21 cellular contexts compared by ENCODE assay signal in the genomic region with DNA sequence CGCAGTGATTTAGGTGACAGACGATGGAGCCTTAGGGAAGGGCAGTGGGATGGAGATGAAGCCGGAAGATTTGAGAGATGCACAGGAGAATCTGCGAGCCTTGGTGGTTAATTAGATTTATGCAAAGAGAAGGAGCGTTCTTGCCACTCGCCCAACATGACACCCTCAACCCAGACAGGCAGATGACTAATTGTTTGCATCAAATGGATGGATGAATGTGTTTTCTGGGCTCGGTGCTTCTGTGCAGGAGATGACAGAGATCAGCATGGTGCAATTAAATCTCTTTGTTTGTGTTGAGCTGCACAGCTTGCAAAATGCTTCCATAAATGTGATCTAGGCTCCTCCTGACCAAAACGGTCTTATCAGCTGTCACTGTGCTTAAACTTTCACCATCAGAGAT.
DNase-seq lines count a peak whose midpoint lies in the region; ATAC-seq, FAIRE-seq and TF ChIP-seq lines count a peak whose summit lies in the region.
"Had no signal": no experiment of that assay in that cellular context is flagged by ENCODE, and none has a peak within 500 bp of the region (broad histone marks: within the 10 kb centered on the region; RNA-seq: fewer than 3 reads in every experiment).

No MANE protein-coding gene starts in this region.

- no peak overlapping the region for H3K27ac ChIP-seq in mesenchymal stem cell (ENCODE audit: low read length, poor library complexity, severe bottlenecking)
- H3K27ac ChIP-seq: Peyer's patch, SJSA1 had no signal

- no peak overlapping the region for H3K4me3 Mint-ChIP-seq in activated naive CD4-positive, alpha-beta T cell treated with anti-CD3 and anti-CD28 coated beads, Interleukin-2, amount 50 U/mL, for 24 hours
- H3K4me3 Mint-ChIP-seq in activated naive CD4-positive, alpha-beta T cell treated with anti-CD3 and anti-CD28 coated beads, Interleukin-2, amount 10 ng/mL, durations not matched to agents 7 days and 5 days = no peak overlapping the region
- H3K4me3 Mint-ChIP-seq: CD14-positive monocyte had no signal

- H3K36me3 Mint-ChIP-seq in activated naive CD4-positive, alpha-beta T cell treated with anti-CD3 and anti-CD28 coated beads, Interleukin-2, amount 50 U/mL, for 24 hours = no peaks in the 10 kb centered on the region
- no peaks in the 10 kb centered on the region for H3K36me3 Mint-ChIP-seq in activated naive CD4-positive, alpha-beta T cell treated with anti-CD3 and anti-CD28 coated beads, Interleukin-2, amount 10 ng/mL, durations not matched to agents 7 days and 5 days
- H3K36me3 Mint-ChIP-seq: CD14-positive monocyte had no signal

- no peak overlapping the region for H2BK15ac ChIP-seq in mesenchymal stem cell (ENCODE audit: low read depth, poor library complexity, severe bottlenecking)

- no peak overlapping the region for H2BK120ac ChIP-seq in mesenchymal stem cell (ENCODE audit: low read depth, low read length)

- H3K27me3 ChIP-seq in bronchial epithelial cell (ENCODE audit: control insufficient read depth, insufficient read depth, low read length) (no peaks in the 10 kb centered on the region), mesenchymal stem cell (ENCODE audit: control insufficient read depth in 1 of 2, insufficient read depth in 1 of 2, low read length in 2 of 2) (peaks cover 0 to 12% of the 10 kb centered on the region in 2 experiments)
- H3K27me3 ChIP-seq: Peyer's patch, SJSA1 had no signal

- no peak overlapping the region for H3K4me2 ChIP-seq in mesenchymal stem cell (ENCODE audit: low read length, poor library complexity, severe bottlenecking)

- no peak for DNase-seq in activated naive CD4-positive, alpha-beta T cell treated with anti-CD3 and anti-CD28 coated beads, Interleukin-2, amount 10 ng/mL, durations not matched to agents 7 days and 5 days
- DNase-seq in NCI-H146 treated with DMSO at 0.1 percent for 48 hours (lab: John Stamatoyannopoulos, UW; ENCODE audit: unreplicated experiment) (peak; percentile 73), bronchial epithelial cell (ENCODE audit: low read depth) (peak; percentile 22), mesenchymal stem cell (no peak), cerebellum (ENCODE audit: low spot score) (no peak)
- DNase-seq: AML-193, DMS 273 treated with DMSO at 0.1 percent for 48 hours, GDM1, MM.1S, NCI-H1092, NCI-H187 treated with DMSO at 0.1 percent for 48 hours, NCI-H2171, NCI-H510A, Peyer's patch, SW 1271, T-helper 2 cell had no signal

- no peak overlapping the region for H4K91ac ChIP-seq in mesenchymal stem cell (ENCODE audit: low read length)

- H3K27ac Mint-ChIP-seq in activated naive CD4-positive, alpha-beta T cell treated with anti-CD3 and anti-CD28 coated beads, Interleukin-2, amount 50 U/mL, for 24 hours = peak overlapping the region; percentile 42
- no peak overlapping the region for H3K27ac Mint-ChIP-seq in activated naive CD4-positive, alpha-beta T cell treated with anti-CD3 and anti-CD28 coated beads, Interleukin-2, amount 10 ng/mL, durations not matched to agents 7 days and 5 days

- no peak overlapping the region for H2BK5ac ChIP-seq in mesenchymal stem cell (ENCODE audit: low read depth, low read length, poor library complexity, severe bottlenecking)

- ATAC-seq in GM18519 (IDR thresholded peaks at IDR 0.05; ENCODE audit: low FRiP score, unreplicated experiment) = no peak

- H2BK12ac ChIP-seq in mesenchymal stem cell (ENCODE audit: low read length in 2 of 2) = no peak overlapping the region

- no peak for TF ChIP-seq CTCF in bronchial epithelial cell (IDR thresholded peaks at IDR 0.05; ENCODE audit: insufficient read depth, low read length, severe bottlenecking)

- H3K4me1 Mint-ChIP-seq in activated naive CD4-positive, alpha-beta T cell treated with anti-CD3 and anti-CD28 coated beads, Interleukin-2, amount 50 U/mL, for 24 hours = no peaks in the 10 kb centered on the region
- H3K4me1 Mint-ChIP-seq in activated naive CD4-positive, alpha-beta T cell treated with anti-CD3 and anti-CD28 coated beads, Interleukin-2, amount 10 ng/mL, durations not matched to agents 7 days and 5 days = no peaks in the 10 kb centered on the region
- H3K4me1 Mint-ChIP-seq: CD14-positive monocyte had no signal

- no peaks in the 10 kb centered on the region for H3K9me3 ChIP-seq in mesenchymal stem cell (ENCODE audit: control insufficient read depth, low read length)
- H3K9me3 ChIP-seq: Peyer's patch, SJSA1 had no signal

- H3K18ac ChIP-seq in mesenchymal stem cell (ENCODE audit: low read depth in 1 of 2, low read length in 2 of 2) = no peak overlapping the region

- H4K8ac ChIP-seq in mesenchymal stem cell (ENCODE audit: low read length) = no peak overlapping the region

- 86% methylated on average over 8 of the region's 8 CpGs for WGBS in mesenchymal stem cell

- CTCF ChIA-PET in activated naive CD4-positive, alpha-beta T cell treated with anti-CD3 and anti-CD28 coated beads, Interleukin-2, amount 10 ng/mL, durations not matched to agents 7 days and 5 days (lab: Charles Lee) = interaction anchor here (1.0 to 4.6 kb wide), 3 partner anchors 12 to 87 kb away, joined by 4 to 31 read pairs (median 6); no protein-coding TSS in a partner anchor

- H3K36me3 ChIP-seq in bronchial epithelial cell (ENCODE audit: control insufficient read depth, insufficient read depth, low read length) (no peaks in the 10 kb centered on the region), mesenchymal stem cell (ENCODE audit: control insufficient read depth in 1 of 2, insufficient read depth in 2 of 2, low read depth in 1 of 2, low read length in 2 of 2) (peaks cover 0 to 41% of the 10 kb centered on the region in 2 experiments)
- H3K36me3 ChIP-seq: Peyer's patch, SJSA1 had no signal

- H3K4me3 ChIP-seq in bronchial epithelial cell (ENCODE audit: low read depth, low read length) = no peak overlapping the region
- no peak overlapping the region for H3K4me3 ChIP-seq in mesenchymal stem cell (ENCODE audit: insufficient read depth in 1 of 2, low read depth in 1 of 2, low read length in 2 of 2)
- H3K4me3 ChIP-seq: Peyer's patch, SJSA1 had no signal

- H2AK5ac ChIP-seq in mesenchymal stem cell (ENCODE audit: low read length, severe bottlenecking) = no peak overlapping the region

- H3K9me3 Mint-ChIP-seq in activated naive CD4-positive, alpha-beta T cell treated with anti-CD3 and anti-CD28 coated beads, Interleukin-2, amount 50 U/mL, for 24 hours = no peaks in the 10 kb centered on the region
- H3K9me3 Mint-ChIP-seq in activated naive CD4-positive, alpha-beta T cell treated with anti-CD3 and anti-CD28 coated beads, Interleukin-2, amount 10 ng/mL, durations not matched to agents 7 days and 5 days = no peaks in the 10 kb centered on the region
- H3K9me3 Mint-ChIP-seq: CD14-positive monocyte had no signal

- peak; percentile 40 for FAIRE-seq in bronchial epithelial cell (lab: Jason Lieb, UNC)
- FAIRE-seq: H1 had no signal

- H3K27me3 Mint-ChIP-seq in activated naive CD4-positive, alpha-beta T cell treated with anti-CD3 and anti-CD28 coated beads, Interleukin-2, amount 50 U/mL, for 24 hours = peaks cover 2% of the 10 kb centered on the region
- H3K27me3 Mint-ChIP-seq in activated naive CD4-positive, alpha-beta T cell treated with anti-CD3 and anti-CD28 coated beads, Interleukin-2, amount 10 ng/mL, durations not matched to agents 7 days and 5 days = peaks cover 21% of the 10 kb centered on the region

- no peak overlapping the region for H3K9ac ChIP-seq in mesenchymal stem cell (ENCODE audit: low read length)

- H3K79me1 ChIP-seq in mesenchymal stem cell (replicated peaks; ENCODE audit: low read length, poor library complexity, severe bottlenecking) = no peaks in the 10 kb centered on the region

- H3K14ac ChIP-seq in mesenchymal stem cell (ENCODE audit: low read length in 2 of 2) = no peak overlapping the region

- H2AFZ ChIP-seq in mesenchymal stem cell (ENCODE audit: low read depth, low read length) = no peak overlapping the region

- H3K4me1 ChIP-seq in mesenchymal stem cell (ENCODE audit: control insufficient read depth, insufficient read depth, low read depth, low read length) = peaks cover 3% of the 10 kb centered on the region
- H3K4me1 ChIP-seq: Peyer's patch, SJSA1 had no signal

- no peak overlapping the region for H3K4ac ChIP-seq in mesenchymal stem cell (ENCODE audit: low read depth in 1 of 2, low read length in 2 of 2)

- H3K23ac ChIP-seq in mesenchymal stem cell (ENCODE audit: low read length in 2 of 2) = no peak overlapping the region

Comparison
In these comparisons a context has a peak if more than half of its experiments do, and no peak if none do; other contexts are left out.
1. DNase-seq: peak in NCI-H146 treated with DMSO at 0.1 percent for 48 hours (single experiment) and bronchial epithelial cell (single experiment); none in activated naive CD4-positive, alpha-beta T cell treated with anti-CD3 and anti-CD28 coated beads, Interleukin-2, amount 10 ng/mL, durations not matched to agents 7 days and 5 days (single experiment), mesenchymal stem cell (single experiment) and cerebellum (single experiment).